In genomic region chr14:61889914-61890351, GRCh38 we compare ENCODE assay signal across 8 cellular contexts.
DNase-seq lines count a peak whose midpoint lies in the region; ATAC-seq and TF ChIP-seq lines count a peak whose summit lies in the region.
"Had no signal": no experiment of that assay in that cellular context is flagged by ENCODE, and none has a peak within 500 bp of the region (broad histone marks: within the 10 kb centered on the region; RNA-seq: fewer than 3 reads in every experiment).

No MANE protein-coding gene starts in this region.

- H2AFZ ChIP-seq in neural progenitor cell (replicated peaks) = peak overlapping the region; percentile 78

- peak; percentile 97 for ATAC-seq in GM19043 (IDR thresholded peaks at IDR 0.05; ENCODE audit: low read depth, unreplicated experiment)
- peak; percentile 97 for ATAC-seq in HG03039 (IDR thresholded peaks at IDR 0.05; ENCODE audit: unreplicated experiment)

- no peak overlapping the region for H3K9ac ChIP-seq in neural progenitor cell

- H3K9me3 Mint-ChIP-seq in T-helper 2 cell treated with Interferon-gamma antibody and Interleukin-4, amounts not matched to agents 5 μg/mL and 100 μg/mL, for 36 hours = peaks cover 5% of the 10 kb centered on the region
- no peaks in the 10 kb centered on the region for H3K9me3 Mint-ChIP-seq in neural progenitor cell

- H3K36me3 ChIP-seq in neural progenitor cell = no peaks in the 10 kb centered on the region
- H3K36me3 ChIP-seq in prostate gland = no peaks in the 10 kb centered on the region
- H3K36me3 ChIP-seq: heart right ventricle had no signal

- TF ChIP-seq POLR2A in prostate gland (IDR thresholded peaks at IDR 0.05) = no peak

- H3K4me2 ChIP-seq in neural progenitor cell = no peak overlapping the region

- H3K4me3 ChIP-seq in neural progenitor cell (no peak overlapping the region), prostate gland (no peak overlapping the region)
- H3K4me3 ChIP-seq: heart right ventricle had no signal

- H4K20me1 ChIP-seq in neural progenitor cell (ENCODE audit: low read depth) = no peaks in the 10 kb centered on the region

- no peaks in the 10 kb centered on the region for H3K79me2 ChIP-seq in neural progenitor cell (ENCODE audit: low read depth)

- intact Hi-C loops in prostate gland (cut with DNase I) = loop anchor here (5.0 kb wide), 1 partner anchor 232 kb away; no protein-coding TSS in a partner anchor

- TF ChIP-seq CTCF in neural progenitor cell (IDR thresholded peaks at IDR 0.05) (peak; percentile 13), prostate gland (IDR thresholded peaks at IDR 0.05) (no peak)

- H3K27ac Mint-ChIP-seq in T-helper 2 cell treated with Interferon-gamma antibody and Interleukin-4, amounts not matched to agents 5 μg/mL and 100 μg/mL, for 36 hours = peak overlapping the region; percentile 77
- no peak overlapping the region for H3K27ac Mint-ChIP-seq in neural progenitor cell

- H3K4me1 ChIP-seq in neural progenitor cell (peaks cover 5% of the 10 kb centered on the region), prostate gland (replicated peaks) (no peaks in the 10 kb centered on the region)

- peak overlapping the region; percentile 48 for H3K4me3 Mint-ChIP-seq in T-helper 2 cell treated with Interferon-gamma antibody and Interleukin-4, amounts not matched to agents 5 μg/mL and 100 μg/mL, for 36 hours
- H3K4me3 Mint-ChIP-seq in neural progenitor cell = no peak overlapping the region

- peaks cover 23% of the 10 kb centered on the region for H3K27me3 Mint-ChIP-seq in T-helper 2 cell treated with Interferon-gamma antibody and Interleukin-4, amounts not matched to agents 5 μg/mL and 100 μg/mL, for 36 hours (ENCODE audit: low read depth)
- H3K27me3 Mint-ChIP-seq in neural progenitor cell (ENCODE audit: insufficient read depth, low read depth) = peaks cover 3% of the 10 kb centered on the region

- peaks cover 5% of the 10 kb centered on the region for H3K36me3 Mint-ChIP-seq in T-helper 2 cell treated with Interferon-gamma antibody and Interleukin-4, amounts not matched to agents 5 μg/mL and 100 μg/mL, for 36 hours (ENCODE audit: low read depth)
- no peaks in the 10 kb centered on the region for H3K36me3 Mint-ChIP-seq in neural progenitor cell

- WGBS in prostate gland = 80% methylated on average over 4 of the region's 4 CpGs

- H3F3A ChIP-seq in neural progenitor cell (ENCODE audit: low read depth) = no peaks in the 10 kb centered on the region

- H3K27ac ChIP-seq in neural progenitor cell = no peak overlapping the region
- no peak overlapping the region for H3K27ac ChIP-seq in prostate gland

- H3K27me3 ChIP-seq in neural progenitor cell (no peaks in the 10 kb centered on the region), prostate gland (replicated peaks; ENCODE audit: insufficient read depth) (no peaks in the 10 kb centered on the region)

- peak; percentile 35 for DNase-seq in T-helper 2 cell treated with Interferon-gamma antibody and Interleukin-4, amounts not matched to agents 5 μg/mL and 100 μg/mL, for 36 hours (ENCODE audit: low spot score)
- DNase-seq in neural progenitor cell (ENCODE audit: low spot score) (no peak), NCI-H1436 (lab: John Stamatoyannopoulos, UW) (no peak), prostate gland (ENCODE audit: low spot score) (no peak), T1000 (lab: John Stamatoyannopoulos, UW) (no peak)
- DNase-seq: heart right ventricle had no signal

- no peaks in the 10 kb centered on the region for H3K9me3 ChIP-seq in neural progenitor cell (ENCODE audit: low read depth)
- no peaks in the 10 kb centered on the region for H3K9me3 ChIP-seq in prostate gland
- H3K9me3 ChIP-seq: heart right ventricle had no signal

- H3K4me1 Mint-ChIP-seq in T-helper 2 cell treated with Interferon-gamma antibody and Interleukin-4, amounts not matched to agents 5 μg/mL and 100 μg/mL, for 36 hours (ENCODE audit: low read depth) = peaks cover 22% of the 10 kb centered on the region
- peaks cover 6% of the 10 kb centered on the region for H3K4me1 Mint-ChIP-seq in neural progenitor cell
